1 cellular context compared by ENCODE assay signal in genomic region chr6:108166664-108167448, GRCh38.
TF ChIP-seq lines count a peak whose summit lies in the region.

No MANE protein-coding gene starts in this region.

TF ChIP-seq in GM12878, 131 proteins besides CTCF, POLR2A, EP300 and RAD21 (continued from another document):
- no peak for TF ChIP-seq NR2C1 (IDR thresholded peaks at IDR 0.05)
- TF ChIP-seq, protein P1, sequence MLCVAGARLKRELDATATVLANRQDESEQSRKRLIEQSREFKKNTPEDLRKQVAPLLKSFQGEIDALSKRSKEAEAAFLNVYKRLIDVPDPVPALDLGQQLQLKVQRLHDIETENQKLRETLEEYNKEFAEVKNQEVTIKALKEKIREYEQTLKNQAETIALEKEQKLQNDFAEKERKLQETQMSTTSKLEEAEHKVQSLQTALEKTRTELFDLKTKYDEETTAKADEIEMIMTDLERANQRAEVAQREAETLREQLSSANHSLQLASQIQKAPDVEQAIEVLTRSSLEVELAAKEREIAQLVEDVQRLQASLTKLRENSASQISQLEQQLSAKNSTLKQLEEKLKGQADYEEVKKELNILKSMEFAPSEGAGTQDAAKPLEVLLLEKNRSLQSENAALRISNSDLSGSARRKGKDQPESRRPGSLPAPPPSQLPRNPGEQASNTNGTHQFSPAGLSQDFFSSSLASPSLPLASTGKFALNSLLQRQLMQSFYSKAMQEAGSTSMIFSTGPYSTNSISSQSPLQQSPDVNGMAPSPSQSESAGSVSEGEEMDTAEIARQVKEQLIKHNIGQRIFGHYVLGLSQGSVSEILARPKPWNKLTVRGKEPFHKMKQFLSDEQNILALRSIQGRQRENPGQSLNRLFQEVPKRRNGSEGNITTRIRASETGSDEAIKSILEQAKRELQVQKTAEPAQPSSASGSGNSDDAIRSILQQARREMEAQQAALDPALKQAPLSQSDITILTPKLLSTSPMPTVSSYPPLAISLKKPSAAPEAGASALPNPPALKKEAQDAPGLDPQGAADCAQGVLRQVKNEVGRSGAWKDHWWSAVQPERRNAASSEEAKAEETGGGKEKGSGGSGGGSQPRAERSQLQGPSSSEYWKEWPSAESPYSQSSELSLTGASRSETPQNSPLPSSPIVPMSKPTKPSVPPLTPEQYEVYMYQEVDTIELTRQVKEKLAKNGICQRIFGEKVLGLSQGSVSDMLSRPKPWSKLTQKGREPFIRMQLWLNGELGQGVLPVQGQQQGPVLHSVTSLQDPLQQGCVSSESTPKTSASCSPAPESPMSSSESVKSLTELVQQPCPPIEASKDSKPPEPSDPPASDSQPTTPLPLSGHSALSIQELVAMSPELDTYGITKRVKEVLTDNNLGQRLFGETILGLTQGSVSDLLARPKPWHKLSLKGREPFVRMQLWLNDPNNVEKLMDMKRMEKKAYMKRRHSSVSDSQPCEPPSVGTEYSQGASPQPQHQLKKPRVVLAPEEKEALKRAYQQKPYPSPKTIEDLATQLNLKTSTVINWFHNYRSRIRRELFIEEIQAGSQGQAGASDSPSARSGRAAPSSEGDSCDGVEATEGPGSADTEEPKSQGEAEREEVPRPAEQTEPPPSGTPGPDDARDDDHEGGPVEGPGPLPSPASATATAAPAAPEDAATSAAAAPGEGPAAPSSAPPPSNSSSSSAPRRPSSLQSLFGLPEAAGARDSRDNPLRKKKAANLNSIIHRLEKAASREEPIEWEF (IDR thresholded peaks at IDR 0.05; ENCODE audit: insufficient replicate concordance, low read depth, low read length), result no peak
